Comparison of ENCODE assay signal across 13 cellular contexts in the genomic region with DNA sequence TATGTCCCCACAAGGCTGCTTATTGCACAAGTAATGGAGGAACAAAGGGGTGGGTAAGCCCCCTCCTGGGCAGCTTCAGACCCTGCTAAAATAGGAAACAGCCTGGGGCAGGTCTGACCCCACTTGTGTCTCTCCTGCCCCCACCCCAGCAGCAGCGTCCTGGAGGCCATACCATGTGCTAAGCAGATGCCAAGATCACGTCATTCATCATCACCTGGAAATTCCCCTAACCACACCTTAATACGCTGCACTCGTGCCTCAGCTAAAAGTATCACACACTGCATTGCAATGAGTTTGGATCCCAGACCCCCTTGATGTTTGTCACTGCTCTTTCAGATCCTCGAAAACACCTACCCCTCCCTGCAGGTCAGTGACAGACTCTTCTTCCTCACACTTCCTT. TPM values are rescaled to one million over a fixed set of nuclear protein-coding genes. Genes with fewer than 3 reads are reported as not detected.
DNase-seq lines count a peak whose midpoint lies in the region; ATAC-seq and TF ChIP-seq lines count a peak whose summit lies in the region.
"Had no signal": no experiment of that assay in that cellular context is flagged by ENCODE, and none has a peak within 500 bp of the region (broad histone marks: within the 10 kb centered on the region; RNA-seq: fewer than 3 reads in every experiment).

No MANE protein-coding gene starts in this region.

- H4K20me1 ChIP-seq in MM.1S (ENCODE audit: insufficient read depth, low read length): no peaks in the 10 kb centered on the region

- H3K9me3 ChIP-seq in MM.1S (replicated peaks; ENCODE audit: insufficient read depth, low read length) (no peaks in the 10 kb centered on the region), upper lobe of right lung (no peaks in the 10 kb centered on the region)

- H3F3A ChIP-seq in MM.1S (ENCODE audit: insufficient read depth, low read length): peaks cover 3% of the 10 kb centered on the region

- TF ChIP-seq CTCF in MM.1S (IDR thresholded peaks at IDR 0.05; ENCODE audit: low read length) (no peak), epithelial cell of esophagus (IDR thresholded peaks at IDR 0.05; ENCODE audit: insufficient read depth, low read depth, low read length, missing control alignments) (no peak), upper lobe of right lung (IDR thresholded peaks at IDR 0.05) (no peak), glutamatergic neuron (IDR thresholded peaks at IDR 0.05; ENCODE audit: partially characterized antibody, unreplicated experiment) (no peak)

- peak overlapping the region; percentile 77 for H2AFZ ChIP-seq in MM.1S (ENCODE audit: low read length)

- peak overlapping the region; percentile 4; the same call in 1 of the 2 replicates for H3K4me3 ChIP-seq in MM.1S (ENCODE audit: low read length)
- H3K4me3 ChIP-seq in epithelial cell of esophagus (ENCODE audit: low read length): no peak overlapping the region
- H3K4me3 ChIP-seq in upper lobe of right lung: no peak overlapping the region

- H3K27ac ChIP-seq in MM.1S (ENCODE audit: low read length) (peak overlapping the region; percentile 52; the same call in 1 of the 2 replicates), upper lobe of right lung (no peak overlapping the region)

- no peaks in the 10 kb centered on the region for H3K9me3 Mint-ChIP-seq in glutamatergic neuron (ENCODE audit: unreplicated experiment)

- intact Hi-C loops in upper lobe of right lung (cut with DNase I): no loop called here

- H3K27me3 Mint-ChIP-seq in glutamatergic neuron (ENCODE audit: unreplicated experiment): peaks cover 2% of the 10 kb centered on the region

- DNase-seq in stimulated activated CD4-positive, alpha-beta T cell treated with anti-CD3 and anti-CD28 coated beads, Interleukin-12 subunit alpha, Interleukin-12 subunit beta, amount 100 ng/mL, for 4 hours: peak; percentile 11
- no peak for DNase-seq in stimulated activated CD4-positive, alpha-beta T cell treated with anti-CD3 and anti-CD28 coated beads, Interleukin-2, amount 100 ng/mL, for 48 hours
- DNase-seq in MM.1S (peak; percentile 76), epithelial cell of esophagus (ENCODE audit: low read depth) (peak; percentile 53), upper lobe of right lung (no peak), NCI-H1694 treated with DMSO at 0.1 percent for 48 hours (lab: John Stamatoyannopoulos, UW) (no peak), NCI-H82 (lab: John Stamatoyannopoulos, UW) (no peak), glutamatergic neuron (no peak)
- DNase-seq: activated CD8-positive, alpha-beta memory T cell treated with anti-CD3 and anti-CD28 coated beads for 24 hours; AML-193; GF-D8; NK-92 treated with Interleukin-12 subunit alpha and Interleukin-12 subunit beta, amount 100 ng/mL, for 24 hours had no signal

- no peaks in the 10 kb centered on the region for H3K79me2 ChIP-seq in MM.1S (ENCODE audit: low read length)

- H3K36me3 ChIP-seq in MM.1S (replicated peaks; ENCODE audit: insufficient read depth, low read length) (no peaks in the 10 kb centered on the region), upper lobe of right lung (no peaks in the 10 kb centered on the region)

- peak; percentile 27 for ATAC-seq in upper lobe of right lung

- H3K36me3 Mint-ChIP-seq in glutamatergic neuron (ENCODE audit: unreplicated experiment): peaks cover 6% of the 10 kb centered on the region

- no peaks in the 10 kb centered on the region for H3K9me2 ChIP-seq in MM.1S (replicated peaks; ENCODE audit: insufficient read depth, low read length)

- peaks cover 13% of the 10 kb centered on the region for H3K4me1 Mint-ChIP-seq in glutamatergic neuron (ENCODE audit: low read depth, unreplicated experiment)

- H3K4me2 ChIP-seq in MM.1S (ENCODE audit: low read depth, low read length): peak overlapping the region; percentile 57

- H3K27me3 ChIP-seq in MM.1S (replicated peaks; ENCODE audit: insufficient read depth, low read length) (no peaks in the 10 kb centered on the region), upper lobe of right lung (no peaks in the 10 kb centered on the region)

- H3K4me1 ChIP-seq in MM.1S (ENCODE audit: low read length) (peaks cover 22% of the 10 kb centered on the region), upper lobe of right lung (no peaks in the 10 kb centered on the region)

- H3K4me3 Mint-ChIP-seq in glutamatergic neuron (ENCODE audit: unreplicated experiment): no peak overlapping the region

- H3K27ac Mint-ChIP-seq in glutamatergic neuron (ENCODE audit: unreplicated experiment): no peak overlapping the region

- H3K9ac ChIP-seq in MM.1S (ENCODE audit: low read length): peak overlapping the region; percentile 31; the same call in 1 of the 2 replicates

RNA-seq across cellular contexts. Expression of a gene that starts 27.8 kb away (rescaled TPM):
- total RNA-seq in upper lobe of right lung: 6.5 TPM
- not detected for total RNA-seq in glutamatergic neuron (ENCODE audit: unreplicated experiment)
- total RNA-seq: urinary bladder had no signal

RNA-seq across cellular contexts. Expression of a gene that starts 57.6 kb away (rescaled TPM):
- not detected for total RNA-seq in upper lobe of right lung
- 1.9 TPM for total RNA-seq in glutamatergic neuron (ENCODE audit: unreplicated experiment)
- total RNA-seq: urinary bladder had no signal

Comparison
In these comparisons a context has a peak if more than half of its experiments do, and no peak if none do; other contexts are left out.
1. DNase-seq: peak in stimulated activated CD4-positive, alpha-beta T cell treated with anti-CD3 and anti-CD28 coated beads, Interleukin-12 subunit alpha, Interleukin-12 subunit beta, amount 100 ng/mL, for 4 hours (single experiment), MM.1S (single experiment) and epithelial cell of esophagus (single experiment); none in stimulated activated CD4-positive, alpha-beta T cell treated with anti-CD3 and anti-CD28 coated beads, Interleukin-2, amount 100 ng/mL, for 48 hours (0 of 2), upper lobe of right lung (single experiment), NCI-H1694 treated with DMSO at 0.1 percent for 48 hours (single experiment), NCI-H82 (single experiment) and glutamatergic neuron (single experiment).